In genomic region chr11:128734439-128735224, GRCh38 we compare ENCODE assay signal across 7 cellular contexts. TPM values are rescaled to one million over a fixed set of nuclear protein-coding genes. Genes with fewer than 3 reads are reported as not detected.
DNase-seq lines count a peak whose midpoint lies in the region; ATAC-seq and TF ChIP-seq lines count a peak whose summit lies in the region.

No MANE protein-coding gene starts in this region.

- ATAC-seq in GM19463 (IDR thresholded peaks at IDR 0.05; ENCODE audit: unreplicated experiment), result peak; percentile 31
- ATAC-seq in HG03280 (IDR thresholded peaks at IDR 0.05; ENCODE audit: unreplicated experiment), result peak; percentile 27
- ATAC-seq in gastrocnemius medialis, result no peak

- H3K4me3 ChIP-seq in gastrocnemius medialis (no peak overlapping the region), MG63 (no peak overlapping the region), breast epithelium (no peak overlapping the region)

- no peak for TF ChIP-seq CTCF in gastrocnemius medialis (IDR thresholded peaks at IDR 0.05 in 4 of 5, conservative IDR thresholded peaks at IDR 0.05 in 1 of 5)
- TF ChIP-seq CTCF in breast epithelium (IDR thresholded peaks at IDR 0.05), result no peak

- peaks cover 20% of the 10 kb centered on the region for H3K36me3 Mint-ChIP-seq in activated naive CD8-positive, alpha-beta T cell treated with anti-CD3 and anti-CD28 coated beads for 36 hours

- no peaks in the 10 kb centered on the region for H3K9me3 ChIP-seq in gastrocnemius medialis
- no peaks in the 10 kb centered on the region for H3K9me3 ChIP-seq in MG63
- H3K9me3 ChIP-seq in breast epithelium, result no peaks in the 10 kb centered on the region

- intact Hi-C loops in gastrocnemius medialis (cut with DNase I; ENCODE audit: low total_unique reads), result no loop called here
- intact Hi-C loops in breast epithelium (cut with DNase I; ENCODE audit: low total_unique reads), result no loop called here

- in situ Hi-C loops in gastrocnemius medialis (cut with MboI; ENCODE audit: low sequenced_read_pairs in 4 of 4), result no loop called here

- H3K27me3 Mint-ChIP-seq in activated naive CD8-positive, alpha-beta T cell treated with anti-CD3 and anti-CD28 coated beads for 36 hours, result no peaks in the 10 kb centered on the region

- no peaks in the 10 kb centered on the region for H3K36me3 ChIP-seq in gastrocnemius medialis
- no peaks in the 10 kb centered on the region for H3K36me3 ChIP-seq in MG63
- H3K36me3 ChIP-seq in breast epithelium, result no peaks in the 10 kb centered on the region

- TF ChIP-seq POLR2A in gastrocnemius medialis (IDR thresholded peaks at IDR 0.05) (no peak), breast epithelium (IDR thresholded peaks at IDR 0.05) (no peak)

- H3K27ac Mint-ChIP-seq in activated naive CD8-positive, alpha-beta T cell treated with anti-CD3 and anti-CD28 coated beads for 36 hours, result peak overlapping the region; percentile 88

- peak overlapping the region; percentile 65 for H3K4me3 Mint-ChIP-seq in activated naive CD8-positive, alpha-beta T cell treated with anti-CD3 and anti-CD28 coated beads for 36 hours

- H3K4me1 Mint-ChIP-seq in activated naive CD8-positive, alpha-beta T cell treated with anti-CD3 and anti-CD28 coated beads for 36 hours, result peaks cover 89% of the 10 kb centered on the region

- H3K9me3 Mint-ChIP-seq in activated naive CD8-positive, alpha-beta T cell treated with anti-CD3 and anti-CD28 coated beads for 36 hours, result no peaks in the 10 kb centered on the region

- no peak for DNase-seq in activated naive CD8-positive, alpha-beta T cell treated with anti-CD3 and anti-CD28 coated beads for 36 hours
- DNase-seq in gastrocnemius medialis (peak; percentile 14 to 33), MG63 (no peak), D341Med (ENCODE audit: low spot score) (no peak), breast epithelium (ENCODE audit: low spot score in 2 of 2) (no peak)

- H3K27ac ChIP-seq in gastrocnemius medialis, result peak overlapping the region in 1 of 4 donors; percentile 22
- H3K27ac ChIP-seq in breast epithelium, result no peak overlapping the region

- peaks cover 8 to 20% of the 10 kb centered on the region in 2 donors for H3K4me1 ChIP-seq in gastrocnemius medialis
- no peaks in the 10 kb centered on the region for H3K4me1 ChIP-seq in breast epithelium

- no peaks in the 10 kb centered on the region for H3K27me3 ChIP-seq in gastrocnemius medialis
- H3K27me3 ChIP-seq in MG63, result no peaks in the 10 kb centered on the region
- peaks cover 0 to 10% of the 10 kb centered on the region in 2 donors for H3K27me3 ChIP-seq in breast epithelium

RNA-seq across cellular contexts. Expression of gene FLI1, which starts 40.8 kb away (rescaled TPM):
- total RNA-seq in activated naive CD8-positive, alpha-beta T cell treated with anti-CD3 and anti-CD28 coated beads for 36 hours, result 10 to 100 TPM; 37.5 to 38.9 TPM
- total RNA-seq in gastrocnemius medialis, result 10 to 100 TPM in 2 of 4 donors, 1 to 10 TPM in 2; 8.4 to 16.5 (median 10.1) TPM
- 6.1 and 6.4 TPM in 2 replicates for total RNA-seq in MG63 (2014; rRNA removed; shearing (Covaris generic); ENCODE audit: low replicate concordance)
- 10 to 100 TPM; 23.9 to 62.2 (median 46.2) TPM for total RNA-seq in breast epithelium

Comparison
In these comparisons a context has a peak if more than half of its experiments do, and no peak if none do; other contexts are left out.
1. ATAC-seq: peak in GM19463 (single experiment) and HG03280 (single experiment); none in gastrocnemius medialis (0 of 2).
2. DNase-seq: peak in gastrocnemius medialis (2 of 2); none in activated naive CD8-positive, alpha-beta T cell treated with anti-CD3 and anti-CD28 coated beads for 36 hours (single experiment), MG63 (single experiment), D341Med (single experiment) and breast epithelium (0 of 2).